27 cellular contexts compared by ENCODE assay signal in the genomic region with DNA sequence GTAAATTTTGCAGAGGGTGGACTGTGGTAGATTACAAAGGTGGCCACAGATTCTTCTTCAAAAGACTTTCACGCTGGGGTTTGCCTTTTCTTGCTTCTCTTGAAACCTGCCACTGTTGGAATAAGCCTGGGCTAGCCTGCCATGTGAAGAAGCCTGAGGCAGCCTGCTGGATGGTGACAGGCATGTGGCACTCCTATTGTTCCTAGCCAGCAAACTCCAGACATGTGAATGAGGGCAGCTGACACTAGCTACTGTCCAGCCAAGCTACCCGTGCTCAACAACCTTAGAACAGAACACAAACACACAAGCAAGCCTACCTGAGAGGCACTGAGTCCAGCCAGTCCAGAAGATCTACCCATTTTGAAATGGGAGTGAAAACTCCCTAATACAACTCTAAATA.
"Had no signal": no experiment of that assay in that cellular context is flagged by ENCODE, and none has a peak within 500 bp of the region (broad histone marks: within the 10 kb centered on the region; RNA-seq: fewer than 3 reads in every experiment).

No MANE protein-coding gene starts in this region.

- ATAC-seq: left colon; mucosa of descending colon; natural killer cell treated with Interleukin-12 subunit alpha and Interleukin-12 subunit beta and Interleukin-15 and Interleukin-18, amount 100 ng/mL, for 72 hours; stimulated activated effector memory CD8-positive, alpha-beta T cell treated with anti-CD3 and anti-CD28 coated beads, Interleukin-12 subunit alpha, Interleukin-12 subunit beta, amount 100 ng/mL, for 72 hours had no signal

- H3K27me3 ChIP-seq: dorsolateral prefrontal cortex, sigmoid colon, stomach, thyroid gland had no signal

- DNase-seq: dorsolateral prefrontal cortex; effector CD4-positive, alpha-beta T cell; head of caudate nucleus; hippocampal formation; immature natural killer cell; islet precursor cell; kidney glomerular epithelial cell; left colon; mucosa of descending colon; naive B cell; nucleus accumbens; right cardiac atrium; sigmoid colon; stimulated activated CD4-positive, alpha-beta T cell treated with anti-CD3 and anti-CD28 coated beads, Interleukin-2, amount 100 ng/mL, for 24 hours; stimulated activated CD4-positive, alpha-beta T cell treated with anti-CD3 and anti-CD28 coated beads, Interleukin-4, amount 100 ng/mL, for 24 hours; stimulated activated naive CD4-positive, alpha-beta T cell treated with Interleukin-2 at 50 U/mL for 16 hours; stomach; thyroid gland; trophoblast cell had no signal

- H3K9me3 ChIP-seq: mucosa of descending colon, prostate gland, sigmoid colon, thyroid gland had no signal

- H3K9me3 Mint-ChIP-seq: memory B cell had no signal

- H3K27ac Mint-ChIP-seq: immature natural killer cell; memory B cell; mesothelial cell of epicardium; natural killer cell treated with Interleukin-12 subunit alpha and Interleukin-12 subunit beta and Interleukin-15 and Interleukin-18, amount 100 ng/mL, for 72 hours; stimulated activated effector memory CD8-positive, alpha-beta T cell treated with anti-CD3 and anti-CD28 coated beads, Interleukin-12 subunit alpha, Interleukin-12 subunit beta, amount 100 ng/mL, for 72 hours had no signal

- H3K4me3 Mint-ChIP-seq: immature natural killer cell; memory B cell; mesothelial cell of epicardium; naive B cell; natural killer cell treated with Interleukin-12 subunit alpha and Interleukin-12 subunit beta and Interleukin-15 and Interleukin-18, amount 100 ng/mL, for 72 hours; stimulated activated effector memory CD8-positive, alpha-beta T cell treated with anti-CD3 and anti-CD28 coated beads, Interleukin-12 subunit alpha, Interleukin-12 subunit beta, amount 100 ng/mL, for 72 hours had no signal

- FAIRE-seq: colon, frontal cortex had no signal

- H3K4me3 ChIP-seq: dorsolateral prefrontal cortex, lung, mucosa of descending colon, prostate gland, sigmoid colon, stomach, thyroid gland had no signal

- H3K27ac ChIP-seq: dorsolateral prefrontal cortex, prostate gland, sigmoid colon, stomach, thyroid gland had no signal

- H3K36me3 ChIP-seq: prostate gland, sigmoid colon, stomach, thyroid gland had no signal

- H3K27me3 Mint-ChIP-seq: natural killer cell treated with Interleukin-12 subunit alpha and Interleukin-12 subunit beta and Interleukin-15 and Interleukin-18, amount 100 ng/mL, for 72 hours had no signal

- H3K4me1 ChIP-seq: prostate gland, sigmoid colon, stomach, thyroid gland had no signal

- H3K4me1 Mint-ChIP-seq: immature natural killer cell; memory B cell; mesothelial cell of epicardium; naive B cell; stimulated activated effector memory CD8-positive, alpha-beta T cell treated with anti-CD3 and anti-CD28 coated beads, Interleukin-12 subunit alpha, Interleukin-12 subunit beta, amount 100 ng/mL, for 72 hours had no signal

- H3K36me3 Mint-ChIP-seq: immature natural killer cell; memory B cell; mesothelial cell of epicardium; naive B cell; natural killer cell treated with Interleukin-12 subunit alpha and Interleukin-12 subunit beta and Interleukin-15 and Interleukin-18, amount 100 ng/mL, for 72 hours; stimulated activated effector memory CD8-positive, alpha-beta T cell treated with anti-CD3 and anti-CD28 coated beads, Interleukin-12 subunit alpha, Interleukin-12 subunit beta, amount 100 ng/mL, for 72 hours had no signal
